Comparison of ENCODE assay signal across 10 cellular contexts in the genomic region with DNA sequence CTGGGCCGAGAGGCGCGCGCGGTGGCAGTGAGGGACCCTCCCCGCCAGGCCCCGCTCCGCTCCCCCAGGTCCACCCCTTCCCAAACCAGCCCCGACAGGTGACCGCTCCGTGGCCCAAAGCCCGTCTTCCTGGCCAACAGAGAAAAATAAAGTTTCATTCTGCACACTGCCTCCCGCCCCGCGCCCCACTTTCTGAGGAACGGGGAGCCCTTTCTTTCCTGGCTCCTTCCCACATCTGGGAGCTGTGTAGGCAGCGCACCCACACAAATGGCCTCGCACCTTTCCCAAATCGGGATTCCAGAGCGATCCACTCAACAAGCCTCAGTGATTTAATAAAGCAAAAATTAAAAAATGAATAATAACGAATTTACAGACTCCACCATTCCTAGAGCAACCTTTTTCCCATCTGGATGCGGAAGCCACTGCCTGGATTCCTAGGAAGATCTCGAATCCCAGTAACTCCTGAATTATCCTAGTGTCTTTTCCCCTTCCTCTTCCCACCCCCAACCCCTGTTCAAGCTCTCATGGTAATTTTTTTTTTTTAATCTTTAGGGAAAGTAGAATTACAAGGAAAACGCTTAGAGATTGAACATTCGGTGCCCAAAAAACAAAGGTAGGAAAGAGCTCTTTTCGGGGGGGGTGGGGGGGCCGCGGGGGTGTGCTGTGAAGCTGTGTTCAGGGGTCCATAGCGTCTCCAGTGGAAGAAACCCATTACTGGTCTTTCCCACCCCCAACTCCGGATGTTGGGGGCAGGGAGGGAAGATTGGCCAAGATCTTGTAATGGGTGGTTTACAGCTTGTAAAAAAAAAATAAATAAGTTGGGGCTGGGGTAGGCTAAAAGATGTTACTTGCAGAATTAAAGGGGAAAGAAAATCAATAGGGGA. TPM values are rescaled to one million over a fixed set of nuclear protein-coding genes. Genes with fewer than 3 reads are reported as not detected.
DNase-seq lines count a peak whose midpoint lies in the region; ATAC-seq and TF ChIP-seq lines count a peak whose summit lies in the region.
"Had no signal": no experiment of that assay in that cellular context is flagged by ENCODE, and none has a peak within 500 bp of the region (broad histone marks: within the 10 kb centered on the region; RNA-seq: fewer than 3 reads in every experiment).

No MANE protein-coding gene starts in this region.

- ATAC-seq in activated CD8-positive, alpha-beta T cell treated with anti-CD3 and anti-CD28 coated beads, Interleukin-2, amount 10 ng/mL, durations not matched to agents 7 days and 5 days, result peak; percentile 23

- H3K4me3 ChIP-seq in iPS-20b (ENCODE audit: low read length), result peak overlapping the region; percentile 90
- H3K4me3 ChIP-seq in colonic mucosa, result no peak overlapping the region

- H3K27me3 ChIP-seq in iPS-20b (ENCODE audit: insufficient read depth, low read length) (no peaks in the 10 kb centered on the region), colonic mucosa (peaks cover 92% of the 10 kb centered on the region)

- intact Hi-C loops in colonic mucosa (cut with DNase I), result no loop called here

- TF ChIP-seq CTCF in colonic mucosa (IDR thresholded peaks at IDR 0.05), result no peak

- no peaks in the 10 kb centered on the region for H3K9me3 Mint-ChIP-seq in activated CD8-positive, alpha-beta T cell treated with anti-CD3 and anti-CD28 coated beads, Interleukin-2, amount 10 ng/mL, durations not matched to agents 7 days and 5 days (ENCODE audit: insufficient read depth)

- H3K4me3 Mint-ChIP-seq in activated CD8-positive, alpha-beta T cell treated with anti-CD3 and anti-CD28 coated beads, Interleukin-2, amount 10 ng/mL, durations not matched to agents 7 days and 5 days, result peak overlapping the region; percentile 31

- no peak overlapping the region for H3K27ac Mint-ChIP-seq in activated CD8-positive, alpha-beta T cell treated with anti-CD3 and anti-CD28 coated beads, Interleukin-2, amount 10 ng/mL, durations not matched to agents 7 days and 5 days

- peaks cover 82% of the 10 kb centered on the region for H3K27me3 Mint-ChIP-seq in activated CD8-positive, alpha-beta T cell treated with anti-CD3 and anti-CD28 coated beads, Interleukin-2, amount 10 ng/mL, durations not matched to agents 7 days and 5 days (ENCODE audit: low read depth)

- peaks cover 16% of the 10 kb centered on the region; the same call in 1 of the 2 replicates for H3K4me1 ChIP-seq in iPS-20b (ENCODE audit: insufficient read depth, low read length)
- H3K4me1 ChIP-seq in colonic mucosa, result peaks cover 12% of the 10 kb centered on the region

- peak; percentile 10 for DNase-seq in stimulated activated CD4-positive, alpha-beta T cell treated with anti-CD3 and anti-CD28 coated beads, Interleukin-15, amount 100 ng/mL, for 24 hours
- DNase-seq in stimulated activated CD4-positive, alpha-beta T cell treated with anti-CD3 and anti-CD28 coated beads, Interleukin-2, amount 100 ng/mL, for 24 hours, result no peak
- no peak for DNase-seq in activated CD8-positive, alpha-beta T cell treated with anti-CD3 and anti-CD28 coated beads, Interleukin-2, amount 10 ng/mL, durations not matched to agents 7 days and 5 days
- DNase-seq in anterior cingulate cortex (lab: John Stamatoyannopoulos, UW) (no peak), NCI-H526 (lab: John Stamatoyannopoulos, UW) (no peak), colonic mucosa (no peak), dedifferentiated amniotic fluid mesenchymal stem cell (ENCODE audit: extremely low spot score) (no peak)
- DNase-seq: DMS79 had no signal

- H3K36me3 Mint-ChIP-seq in activated CD8-positive, alpha-beta T cell treated with anti-CD3 and anti-CD28 coated beads, Interleukin-2, amount 10 ng/mL, durations not matched to agents 7 days and 5 days (ENCODE audit: low read depth), result no peaks in the 10 kb centered on the region

- no peaks in the 10 kb centered on the region for H3K9me3 ChIP-seq in iPS-20b (ENCODE audit: insufficient read depth, low read depth, low read length)
- no peaks in the 10 kb centered on the region for H3K9me3 ChIP-seq in colonic mucosa

- peaks cover 30% of the 10 kb centered on the region for H3K4me1 Mint-ChIP-seq in activated CD8-positive, alpha-beta T cell treated with anti-CD3 and anti-CD28 coated beads, Interleukin-2, amount 10 ng/mL, durations not matched to agents 7 days and 5 days (ENCODE audit: low read depth)

- peaks cover 24% of the 10 kb centered on the region for H3K36me3 ChIP-seq in iPS-20b (ENCODE audit: insufficient read depth, low read depth, low read length)
- H3K36me3 ChIP-seq in colonic mucosa, result no peaks in the 10 kb centered on the region

- CTCF ChIA-PET in activated CD8-positive, alpha-beta T cell treated with anti-CD3 and anti-CD28 coated beads, Interleukin-2, amount 10 ng/mL, durations not matched to agents 7 days and 5 days (lab: Charles Lee), result interaction anchor here (0.6 to 2.7 kb wide), 2 partner anchors 34 to 328 kb away, joined by 3 to 8 read pairs; no protein-coding TSS in a partner anchor

- POLR2A ChIA-PET in activated CD8-positive, alpha-beta T cell treated with anti-CD3 and anti-CD28 coated beads, Interleukin-2, amount 10 ng/mL, durations not matched to agents 7 days and 5 days (lab: Charles Lee), result no interaction called here

- H3K27ac ChIP-seq in iPS-20b (ENCODE audit: low read length) (peak overlapping the region; percentile 97), colonic mucosa (no peak overlapping the region)

- H3K9ac ChIP-seq in iPS-20b (ENCODE audit: low read depth, low read length), result peak overlapping the region; percentile 100
- no peak overlapping the region for H3K9ac ChIP-seq in colonic mucosa (ENCODE audit: low read depth in 2 of 2, low read length in 2 of 2)

RNA-seq across cellular contexts. Expression of gene IGF2BP1, which starts 1.6 kb away (rescaled TPM):
- not detected for total RNA-seq in activated CD8-positive, alpha-beta T cell treated with anti-CD3 and anti-CD28 coated beads, Interleukin-2, amount 10 ng/mL, durations not matched to agents 7 days and 5 days
- total RNA-seq in colonic mucosa, result under 1 TPM in 1 of 2 donors, not detected in 1; 0.96 TPM

RNA-seq across cellular contexts. Expression of gene GIP, which starts 30.4 kb away (rescaled TPM):
- total RNA-seq in activated CD8-positive, alpha-beta T cell treated with anti-CD3 and anti-CD28 coated beads, Interleukin-2, amount 10 ng/mL, durations not matched to agents 7 days and 5 days, result not detected
- not detected for total RNA-seq in colonic mucosa
- total RNA-seq: RPMI7951 had no signal

RNA-seq across cellular contexts. Expression of gene SNF8, which starts 54.2 kb away (rescaled TPM):
- 100 to 1,000 TPM; 124 to 125 TPM for total RNA-seq in activated CD8-positive, alpha-beta T cell treated with anti-CD3 and anti-CD28 coated beads, Interleukin-2, amount 10 ng/mL, durations not matched to agents 7 days and 5 days
- 100 to 1,000 TPM in 1 of 2 donors, 10 to 100 TPM in 1; 98.7 to 139 TPM for total RNA-seq in colonic mucosa
